ENCODE assay signal across 20 cellular contexts in the genomic region with DNA sequence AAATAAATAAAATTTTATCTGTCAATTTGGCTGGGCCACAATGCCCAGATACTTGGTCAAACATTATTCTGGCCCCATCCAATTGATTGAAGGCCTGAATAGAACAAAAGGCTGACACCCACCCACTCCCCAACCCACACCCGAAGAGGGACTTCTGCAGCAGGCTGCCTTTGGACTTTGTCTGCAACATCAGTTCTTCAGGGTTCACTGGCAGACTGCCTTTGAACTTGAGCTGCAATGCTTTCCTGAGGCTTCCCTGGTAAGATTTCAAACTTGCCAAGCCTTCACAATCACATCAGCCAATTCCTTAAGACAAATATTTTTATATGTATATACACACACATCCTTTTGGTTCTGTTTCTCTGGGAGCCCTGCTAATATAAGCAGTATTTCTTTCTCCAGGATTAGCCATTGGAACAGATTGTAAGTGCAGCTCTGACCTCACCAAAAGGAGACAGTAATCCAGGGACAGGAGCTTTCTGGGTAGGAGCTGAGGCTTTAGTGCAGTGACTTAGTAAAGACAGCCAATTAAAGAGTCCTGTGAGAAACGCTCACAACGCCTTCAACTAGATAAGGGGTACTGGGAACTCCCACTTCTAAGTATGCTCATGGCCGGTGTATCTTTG. TPM values are rescaled to one million over a fixed set of nuclear protein-coding genes. Genes with fewer than 3 reads are reported as not detected.
DNase-seq lines count a peak whose midpoint lies in the region; ATAC-seq, FAIRE-seq and TF ChIP-seq lines count a peak whose summit lies in the region.
"Had no signal": no experiment of that assay in that cellular context is flagged by ENCODE, and none has a peak within 500 bp of the region (broad histone marks: within the 10 kb centered on the region; RNA-seq: fewer than 3 reads in every experiment).

No MANE protein-coding gene starts in this region.

- no peaks in the 10 kb centered on the region for H3K9me3 Mint-ChIP-seq in HFFc6
- no peaks in the 10 kb centered on the region for H3K9me3 Mint-ChIP-seq in activated B cell treated with CpG ODN at 0.5 μM for 24 hours

- H3K4me3 Mint-ChIP-seq in HFFc6 (no peak overlapping the region), activated B cell treated with CpG ODN at 0.5 μM for 24 hours (no peak overlapping the region)
- H3K4me3 Mint-ChIP-seq: activated CD4-positive, alpha-beta T cell treated with anti-CD3 and anti-CD28 coated beads, Interleukin-2, amount 10 ng/mL, durations not matched to agents 7 days and 5 days; nephron progenitor cell had no signal

- no peaks in the 10 kb centered on the region for H3K27me3 ChIP-seq in hepatocyte
- no peaks in the 10 kb centered on the region for H3K27me3 ChIP-seq in small intestine (ENCODE audit: control insufficient read depth in 2 of 2, insufficient read depth in 2 of 2, low read length in 2 of 2)
- no peaks in the 10 kb centered on the region for H3K27me3 ChIP-seq in psoas muscle (ENCODE audit: insufficient read depth in 3 of 3, low read length in 2 of 3)
- H3K27me3 ChIP-seq: testis had no signal

- no peaks in the 10 kb centered on the region for H3K36me3 ChIP-seq in hepatocyte (replicated peaks; ENCODE audit: insufficient read depth, low read depth)
- H3K36me3 ChIP-seq in small intestine (ENCODE audit: control insufficient read depth in 2 of 2, insufficient read depth in 2 of 2, low read length in 2 of 2), result no peaks in the 10 kb centered on the region
- H3K36me3 ChIP-seq in psoas muscle (ENCODE audit: insufficient read depth in 1 of 2, low read depth in 1 of 2), result no peaks in the 10 kb centered on the region
- H3K36me3 ChIP-seq: left ventricle myocardium inferior had no signal

- H3K27ac Mint-ChIP-seq in HFFc6, result peak overlapping the region; percentile 25
- H3K27ac Mint-ChIP-seq in activated B cell treated with CpG ODN at 0.5 μM for 24 hours, result peak overlapping the region; percentile 2

- H3K4me1 Mint-ChIP-seq in HFFc6 (ENCODE audit: low read depth) (peaks cover 50% of the 10 kb centered on the region), activated B cell treated with CpG ODN at 0.5 μM for 24 hours (peaks cover 58% of the 10 kb centered on the region)

- 49% methylated on average over 4 of the region's 4 CpGs for WGBS in hepatocyte (ENCODE audit: low lambda C conversion rate, missing lambda C conversion rate)
- WGBS in small intestine, 3 donors, result 32 to 48% (median 35%) methylated on average over 4 of the region's 4 CpGs
- 73 to 80% (median 78%) methylated on average over 4 of the region's 4 CpGs for WGBS in psoas muscle, 3 donors

- intact Hi-C loops in activated B cell treated with CpG ODN at 0.5 μM for 24 hours (cut with micrococcal nuclease) (no loop called here), psoas muscle (cut with DNase I) (no loop called here)

- H3K9me2 ChIP-seq in hepatocyte (replicated peaks; ENCODE audit: insufficient read depth), result no peaks in the 10 kb centered on the region

- H3K4me2 ChIP-seq in hepatocyte, result no peak overlapping the region

- TF ChIP-seq CTCF in HFFc6 (IDR thresholded peaks at IDR 0.05) (no peak), activated B cell treated with CpG ODN at 0.5 μM for 24 hours (IDR thresholded peaks at IDR 0.05) (no peak), hepatocyte (IDR thresholded peaks at IDR 0.05; ENCODE audit: poor library complexity) (no peak), psoas muscle (IDR thresholded peaks at IDR 0.05) (no peak)

- POLR2A ChIA-PET in activated B cell treated with CpG ODN at 0.5 μM for 24 hours (lab: Charles Lee), result no interaction called here

- no peak overlapping the region for H2AFZ ChIP-seq in hepatocyte

- H3K27ac ChIP-seq in hepatocyte, result peak overlapping the region; percentile 60
- peak overlapping the region in 1 of 2 donors; percentile 40 for H3K27ac ChIP-seq in small intestine (ENCODE audit: low read depth in 1 of 2, low read length in 1 of 2)
- no peak overlapping the region for H3K27ac ChIP-seq in psoas muscle
- H3K27ac ChIP-seq: left ventricle myocardium inferior, testis had no signal

- CTCF ChIA-PET in activated B cell treated with CpG ODN at 0.5 μM for 24 hours (lab: Charles Lee), result no interaction called here

- no peak for FAIRE-seq in small intestine (lab: Jason Lieb, UNC)

- no peaks in the 10 kb centered on the region for H3K79me2 ChIP-seq in hepatocyte

- peaks cover 5% of the 10 kb centered on the region; the same call in 1 of the 2 replicates for H3K27me3 Mint-ChIP-seq in HFFc6 (ENCODE audit: insufficient read depth)
- H3K27me3 Mint-ChIP-seq in activated B cell treated with CpG ODN at 0.5 μM for 24 hours, result no peaks in the 10 kb centered on the region
- H3K27me3 Mint-ChIP-seq: activated CD4-positive, alpha-beta T cell treated with anti-CD3 and anti-CD28 coated beads, Interleukin-2, amount 10 ng/mL, durations not matched to agents 7 days and 5 days had no signal

- no peak for ATAC-seq in activated B cell treated with CpG ODN at 0.5 μM for 24 hours (ENCODE audit: low read depth)
- no peak for ATAC-seq in psoas muscle
- ATAC-seq in GM19463 (IDR thresholded peaks at IDR 0.05; ENCODE audit: unreplicated experiment), result no peak

- H3K4me3 ChIP-seq in hepatocyte (no peak overlapping the region), small intestine (ENCODE audit: low read depth in 1 of 2, low read length in 2 of 2) (no peak overlapping the region), psoas muscle (no peak overlapping the region)
- H3K4me3 ChIP-seq: left ventricle myocardium inferior, testis had no signal

- H3K36me3 Mint-ChIP-seq in HFFc6 (ENCODE audit: low read depth), result no peaks in the 10 kb centered on the region
- peaks cover 35% of the 10 kb centered on the region for H3K36me3 Mint-ChIP-seq in activated B cell treated with CpG ODN at 0.5 μM for 24 hours (ENCODE audit: low read depth)

- H3K9me3 ChIP-seq in hepatocyte (ENCODE audit: low read depth) (no peaks in the 10 kb centered on the region), small intestine (ENCODE audit: control insufficient read depth, low read depth) (no peaks in the 10 kb centered on the region), psoas muscle (no peaks in the 10 kb centered on the region)
- H3K9me3 ChIP-seq: left ventricle myocardium inferior, testis had no signal

- DNase-seq in HFFc6, result no peak
- DNase-seq in activated B cell treated with CpG ODN at 0.5 μM for 24 hours, result no peak
- no peak for DNase-seq in hepatocyte (ENCODE audit: low spot score)
- DNase-seq in small intestine, result peak; percentile 63
- no peak for DNase-seq in amniotic stem cell (lab: John Stamatoyannopoulos, UW)
- no peak for DNase-seq in psoas muscle
- DNase-seq in stimulated activated CD4-positive, alpha-beta T cell treated with anti-CD3 and anti-CD28 coated beads, Interleukin-4, amount 100 ng/mL, for 1 hour, result no peak
- DNase-seq: activated CD4-positive, alpha-beta T cell treated with anti-CD3 and anti-CD28 coated beads, Interleukin-2, amount 10 ng/mL, durations not matched to agents 7 days and 5 days; C1 segment of cervical spinal cord; dermis blood vessel endothelial cell; DND-41; Karpas-422; left ventricle myocardium inferior; NCI-H1417 treated with DMSO at 0.1 percent for 48 hours; NCI-H226; nephron progenitor cell; SHP77; stimulated activated CD4-positive, alpha-beta T cell treated with anti-CD3 and anti-CD28 coated beads, Interleukin-2, amount 100 ng/mL, for 24 hours; testis had no signal

- H3K4me1 ChIP-seq in hepatocyte (ENCODE audit: insufficient read depth) (peaks cover 6% of the 10 kb centered on the region), small intestine (ENCODE audit: control insufficient read depth in 2 of 2, insufficient read depth in 1 of 2, low read depth in 1 of 2, low read length in 1 of 2) (peaks cover 4 to 11% of the 10 kb centered on the region in 2 donors), psoas muscle (no peaks in the 10 kb centered on the region)

- H4K20me1 ChIP-seq in hepatocyte (ENCODE audit: insufficient read depth, poor library complexity, severe bottlenecking), result no peaks in the 10 kb centered on the region

RNA-seq across cellular contexts. Expression of gene KMT2E, which starts 55.6 kb away (rescaled TPM):
- total RNA-seq in HFFc6 (2021; fragmentation: NEBNext Ultra II Directional; extraction: Animal tissue kit (Norgen Biotek cat#: 25700)), result 10 to 100 TPM; 39.7 to 53.4 (median 50.1) TPM
- total RNA-seq in activated B cell treated with CpG ODN at 0.5 μM for 24 hours, result 164 and 183 TPM in 2 replicates
- 65.8 and 69.7 TPM in 2 replicates for total RNA-seq in hepatocyte
- 70.8 and 80.7 TPM in 2 replicates for polyA plus RNA-seq in hepatocyte
- polyA plus RNA-seq in small intestine, result 10 to 100 TPM; 11.1 to 20.0 (median 12.5) TPM
- total RNA-seq in psoas muscle, result 10 to 100 TPM; 24.0 to 40.9 (median 27.0) TPM
- polyA plus RNA-seq in psoas muscle, result 10 to 100 TPM in 1 of 3 donors, 1 to 10 TPM in 2; 6.2 to 18.1 (median 7.3) TPM
